Comparison of ENCODE assay signal across 34 cellular contexts in genomic region chr1:244913806-244914205, GRCh38.
"Had no signal": no experiment of that assay in that cellular context is flagged by ENCODE, and none has a peak within 500 bp of the region (broad histone marks: within the 10 kb centered on the region; RNA-seq: fewer than 3 reads in every experiment).

No MANE protein-coding gene starts in this region.

- H3K4me3 ChIP-seq: MG63 had no signal

- DNase-seq: Karpas-422, Kasumi-1, MG63, MM.1S, MV-4-11, NCI-H1048, NCI-H1092, NCI-H1092 treated with DMSO at 0.1 percent for 48 hours, NCI-H1105, NCI-H1105 treated with DMSO at 0.1 percent for 48 hours, NCI-H1417, NCI-H1417 treated with DMSO at 0.1 percent for 48 hours, NCI-H1436, NCI-H1436 treated with DMSO at 0.1 percent for 48 hours, NCI-H146, NCI-H1694, NCI-H1694 treated with DMSO at 0.1 percent for 48 hours, NCI-H187, NCI-H187 treated with DMSO at 0.1 percent for 48 hours, NCI-H1930, NCI-H2029, NCI-H2029 treated with DMSO at 0.1 percent for 48 hours, NCI-H2081, NCI-H2081 treated with DMSO at 0.1 percent for 48 hours, NCI-H2107, NCI-H2171, NCI-H2171 treated with DMSO at 0.1 percent for 48 hours, NCI-H2227 treated with DMSO at 0.1 percent for 48 hours, NCI-H226, NCI-H345, NCI-H446, NCI-H446 treated with DMSO at 0.1 percent for 48 hours, NCI-H510A, NCI-H510A treated with DMSO at 0.1 percent for 48 hours had no signal

- H3K36me3 ChIP-seq: MG63 had no signal

- H3K9me3 ChIP-seq: MG63 had no signal

- H3K27me3 ChIP-seq: MG63 had no signal
